1 cellular context compared by ENCODE assay signal in genomic region chr3:171944109-171945016, GRCh38.
TF ChIP-seq lines count a peak whose summit lies in the region.

No MANE protein-coding gene starts in this region.

TF ChIP-seq in IMR-90, 13 proteins besides CTCF, POLR2A, EP300 and RAD21 (continued from another document):
- TF ChIP-seq ELK1 (IDR thresholded peaks at IDR 0.05; ENCODE audit: borderline replicate concordance, low read depth, low read length) = no peak
- no peak for TF ChIP-seq USF2 (IDR thresholded peaks at IDR 0.05; ENCODE audit: low read depth, low read length)
- TF ChIP-seq CEBPB (IDR thresholded peaks at IDR 0.05; ENCODE audit: low read depth, low read length) = no peak
- TF ChIP-seq NFE2L2 (IDR thresholded peaks at IDR 0.05; ENCODE audit: low read depth, low read length) = no peak
- TF ChIP-seq MAFK (IDR thresholded peaks at IDR 0.05; ENCODE audit: low read depth, low read length) = no peak
- TF ChIP-seq RFX5 (IDR thresholded peaks at IDR 0.05; ENCODE audit: low read depth, low read length) = no peak
- TF ChIP-seq BHLHE40 (IDR thresholded peaks at IDR 0.05; ENCODE audit: low read depth, low read length) = no peak
- TF ChIP-seq CHD1 (IDR thresholded peaks at IDR 0.05; ENCODE audit: low read depth, low read length) = no peak
TF ChIP-seq in IMR-90: peak in this region for 0.
